Comparison of ENCODE assay signal across 9 cellular contexts in genomic region chr6:45709834-45710233, GRCh38.
A peak's percentile ranks its signal among the peaks of the same experiment; 100 is the strongest.
DNase-seq lines count a peak whose midpoint lies in the region; ATAC-seq and TF ChIP-seq lines count a peak whose summit lies in the region.
"Had no signal": no experiment of that assay in that cellular context is flagged by ENCODE, and none has a peak within 500 bp of the region (broad histone marks: within the 10 kb centered on the region; RNA-seq: fewer than 3 reads in every experiment).

No MANE protein-coding gene starts in this region.

- no peaks in the 10 kb centered on the region for H3K9me2 ChIP-seq in PC-9 (ENCODE audit: insufficient read depth)

- H3K4me1 ChIP-seq in PC-9 (replicated peaks; ENCODE audit: insufficient read depth) (peaks cover 32% of the 10 kb centered on the region), upper lobe of right lung (peaks cover 15% of the 10 kb centered on the region)

- CTCF ChIA-PET in PC-9 (lab: Charles Lee) = no interaction called here

- TF ChIP-seq CTCF in PC-9 (conservative IDR thresholded peaks at IDR 0.05) = no peak
- TF ChIP-seq CTCF in upper lobe of right lung (IDR thresholded peaks at IDR 0.05) = no peak

- peak; percentile 29 for DNase-seq in stimulated activated naive CD4-positive, alpha-beta T cell treated with Interleukin-2 at 50 U/mL for 16 hours (lab: John Stamatoyannopoulos, UW)
- DNase-seq in stimulated activated naive CD4-positive, alpha-beta T cell (lab: John Stamatoyannopoulos, UW) = no peak
- DNase-seq in PC-9 (no peak), upper lobe of right lung (no peak), D341Med (ENCODE audit: low spot score) (no peak), NCI-H187 (lab: John Stamatoyannopoulos, UW) (no peak), NCI-H2029 treated with DMSO at 0.1 percent for 48 hours (lab: John Stamatoyannopoulos, UW) (no peak)

- H3K36me3 ChIP-seq in PC-9 (ENCODE audit: low read depth) = no peaks in the 10 kb centered on the region
- no peaks in the 10 kb centered on the region for H3K36me3 ChIP-seq in upper lobe of right lung
- H3K36me3 ChIP-seq: cardiac muscle cell had no signal

- H3K27me3 ChIP-seq in PC-9 (ENCODE audit: insufficient read depth, low read depth) (no peaks in the 10 kb centered on the region), upper lobe of right lung (no peaks in the 10 kb centered on the region)
- H3K27me3 ChIP-seq: cardiac muscle cell had no signal

- H4K20me1 ChIP-seq in PC-9 (ENCODE audit: insufficient read depth) = no peaks in the 10 kb centered on the region

- intact Hi-C loops in PC-9 (cut with micrococcal nuclease; ENCODE audit: unreplicated experiment) = loop anchor here (1.0 to 5.0 kb wide), 5 partner anchors 102 to 1233 kb away; no protein-coding TSS in a partner anchor
- intact Hi-C loops in upper lobe of right lung (cut with DNase I) = loop anchor here (10.0 kb wide), 1 partner anchor 1055 kb away; no protein-coding TSS in a partner anchor

- peak overlapping the region; percentile 82 for H3K27ac ChIP-seq in PC-9
- no peak overlapping the region for H3K27ac ChIP-seq in upper lobe of right lung
- H3K27ac ChIP-seq: cardiac muscle cell had no signal

- peaks cover 21% of the 10 kb centered on the region for H3F3A ChIP-seq in PC-9 (ENCODE audit: insufficient read depth, low read depth)

- H3K4me3 ChIP-seq in PC-9 (no peak overlapping the region), upper lobe of right lung (no peak overlapping the region)
- H3K4me3 ChIP-seq: cardiac muscle cell had no signal

- H3K4me2 ChIP-seq in PC-9 = peak overlapping the region; percentile 63

- ATAC-seq in HG03025 (IDR thresholded peaks at IDR 0.05; ENCODE audit: low FRiP score, unreplicated experiment) = peak; percentile 56
- ATAC-seq in upper lobe of right lung = peak; percentile 30

- H3K9me3 ChIP-seq in PC-9 (ENCODE audit: insufficient read depth, low read depth) (no peaks in the 10 kb centered on the region), upper lobe of right lung (no peaks in the 10 kb centered on the region)

- no peaks in the 10 kb centered on the region for H3K79me2 ChIP-seq in PC-9 (ENCODE audit: low read depth)

- POLR2A ChIA-PET in PC-9 (lab: Charles Lee; ENCODE audit: unreplicated experiment) = no interaction called here

- BruUV-seq in PC-9 (replicated peaks; lab: Mats Ljungman, UMichigan) = no TSS peak

- no peak overlapping the region for H2AFZ ChIP-seq in PC-9
